1 cellular context compared by ENCODE assay signal in genomic region chr5:156327306-156327705, GRCh38.
TF ChIP-seq lines count a peak whose summit lies in the region.

No MANE protein-coding gene starts in this region.

TF ChIP-seq in IMR-90, 13 proteins besides CTCF, POLR2A, EP300 and RAD21 (continued from another document):
- TF ChIP-seq MXI1 (IDR thresholded peaks at IDR 0.05; ENCODE audit: borderline replicate concordance, low read depth, low read length), result no peak
- TF ChIP-seq USF2 (IDR thresholded peaks at IDR 0.05; ENCODE audit: low read depth, low read length), result no peak
- no peak for TF ChIP-seq ELK1 (IDR thresholded peaks at IDR 0.05; ENCODE audit: borderline replicate concordance, low read depth, low read length)
- no peak for TF ChIP-seq SMC3 (IDR thresholded peaks at IDR 0.05; ENCODE audit: low read depth, low read length)
- TF ChIP-seq RFX5 (IDR thresholded peaks at IDR 0.05; ENCODE audit: low read depth, low read length), result no peak
- TF ChIP-seq MAZ (IDR thresholded peaks at IDR 0.05; ENCODE audit: borderline replicate concordance, low read depth, low read length), result no peak
- TF ChIP-seq NFE2L2 (IDR thresholded peaks at IDR 0.05; ENCODE audit: low read depth, low read length), result no peak
- TF ChIP-seq CEBPB (IDR thresholded peaks at IDR 0.05; ENCODE audit: low read depth, low read length), result no peak
- TF ChIP-seq BHLHE40 (IDR thresholded peaks at IDR 0.05; ENCODE audit: low read depth, low read length), result no peak
TF ChIP-seq in IMR-90: peak in this region for 0.
